Comparison of ENCODE assay signal across 23 cellular contexts in genomic region chr19:8899356-8899755, GRCh38.
DNase-seq lines count a peak whose midpoint lies in the region; ATAC-seq, FAIRE-seq and TF ChIP-seq lines count a peak whose summit lies in the region.
"Had no signal": no experiment of that assay in that cellular context is flagged by ENCODE, and none has a peak within 500 bp of the region (broad histone marks: within the 10 kb centered on the region; RNA-seq: fewer than 3 reads in every experiment).

No MANE protein-coding gene starts in this region.

- H3K9me3 ChIP-seq in HepG2 (ENCODE audit: low read length) (peaks cover 93% of the 10 kb centered on the region), right lobe of liver (no peaks in the 10 kb centered on the region)
- H3K9me3 ChIP-seq: A549; BLaER1 treated with 17β-estradiol and CSF1 and Interleukin-3, amounts not matched to agents 10 nM and 100 nM; Caco-2 had no signal

- intact Hi-C loops in HepG2 (cut with micrococcal nuclease; ENCODE audit: unreplicated experiment) (no loop called here), right lobe of liver (cut with DNase I) (no loop called here)

- H2AFZ ChIP-seq in HepG2 (ENCODE audit: low read length) = no peak overlapping the region

- no peak overlapping the region for H3K27ac Mint-ChIP-seq in activated naive CD4-positive, alpha-beta T cell treated with anti-CD3 and anti-CD28 coated beads, Interleukin-2, amount 50 U/mL, for 72 hours
- H3K27ac Mint-ChIP-seq: B cell; CD4-positive, alpha-beta T cell; CD8-positive, alpha-beta T cell had no signal

- H3K4me3 ChIP-seq in HepG2 (replicated peaks in 1 of 3; ENCODE audit: insufficient read depth in 1 of 3, low read depth in 2 of 3, low read length in 3 of 3) (no peak overlapping the region), right lobe of liver (no peak overlapping the region), bronchial epithelial cell (ENCODE audit: low read depth, low read length) (no peak overlapping the region), H7 (ENCODE audit: insufficient read depth, low read depth, low read length) (no peak overlapping the region)
- H3K4me3 ChIP-seq: A549; BLaER1 treated with 17β-estradiol and CSF1 and Interleukin-3, amounts not matched to agents 10 nM and 100 nM had no signal

- H3K36me3 Mint-ChIP-seq in activated naive CD4-positive, alpha-beta T cell treated with anti-CD3 and anti-CD28 coated beads, Interleukin-2, amount 50 U/mL, for 72 hours = no peaks in the 10 kb centered on the region
- H3K36me3 Mint-ChIP-seq: CD8-positive, alpha-beta T cell had no signal

- no peaks in the 10 kb centered on the region for H3K9me3 Mint-ChIP-seq in activated naive CD4-positive, alpha-beta T cell treated with anti-CD3 and anti-CD28 coated beads, Interleukin-2, amount 50 U/mL, for 72 hours
- H3K9me3 Mint-ChIP-seq: CD4-positive, alpha-beta T cell; CD8-positive, alpha-beta T cell had no signal

- no peak for ATAC-seq in HepG2
- no peak for ATAC-seq in right lobe of liver
- ATAC-seq in activated naive CD4-positive, alpha-beta T cell treated with anti-CD3 and anti-CD28 coated beads, Interleukin-2, amount 50 U/mL, for 72 hours = no peak
- ATAC-seq: A549; CD8-positive, alpha-beta T cell had no signal

- H3K79me2 ChIP-seq in HepG2 (ENCODE audit: insufficient read depth, low read length) = no peaks in the 10 kb centered on the region

- H3K4me1 ChIP-seq in HepG2 (ENCODE audit: insufficient read depth, low read length) = no peaks in the 10 kb centered on the region
- no peaks in the 10 kb centered on the region for H3K4me1 ChIP-seq in right lobe of liver
- H3K4me1 ChIP-seq: A549, Caco-2 had no signal

- TF ChIP-seq EP300 in HepG2 (IDR thresholded peaks at IDR 0.05; ENCODE audit: low read depth in 2 of 2, low read length in 2 of 2) (no peak), HepG2 (CRISPR knock-in tag; IDR thresholded peaks at IDR 0.05; ENCODE audit: borderline replicate concordance) (no peak)

- WGBS in HepG2 (ENCODE audit: low lambda C conversion rate) = 24% methylated on average over 2 of the region's 2 CpGs
- WGBS in right lobe of liver (ENCODE audit: insufficient coverage, low coverage, low lambda C conversion rate, missing lambda C conversion rate) = 58% methylated on average over 2 of the region's 2 CpGs

- TF ChIP-seq POLR2A in HepG2 (IDR thresholded peaks at IDR 0.05; ENCODE audit: insufficient read depth in 1 of 2, low read depth in 2 of 2, low read length in 2 of 2) = no peak
- no peak for TF ChIP-seq POLR2A in right lobe of liver (IDR thresholded peaks at IDR 0.05)

- no peak for TF ChIP-seq CTCF in HepG2 (CRISPR knock-in tag; IDR thresholded peaks at IDR 0.05)
- TF ChIP-seq CTCF in right lobe of liver (IDR thresholded peaks at IDR 0.05) = no peak
- TF ChIP-seq CTCF in bronchial epithelial cell (IDR thresholded peaks at IDR 0.05; ENCODE audit: insufficient read depth, low read length, severe bottlenecking) = no peak

- H3K9ac ChIP-seq in HepG2 (ENCODE audit: insufficient read depth, low read depth, low read length) = no peak overlapping the region
- H3K9ac ChIP-seq: BLaER1 treated with 17β-estradiol and CSF1 and Interleukin-3, amounts not matched to agents 10 nM and 100 nM had no signal

- H3K27me3 ChIP-seq in HepG2 (ENCODE audit: control insufficient read depth in 1 of 2, insufficient read depth in 2 of 2, low read length in 2 of 2) (no peaks in the 10 kb centered on the region), right lobe of liver (no peaks in the 10 kb centered on the region), bronchial epithelial cell (ENCODE audit: control insufficient read depth, insufficient read depth, low read length) (no peaks in the 10 kb centered on the region), H7 (ENCODE audit: control insufficient read depth, insufficient read depth, low read length) (no peaks in the 10 kb centered on the region)
- H3K27me3 ChIP-seq: BLaER1 treated with 17β-estradiol and CSF1 and Interleukin-3, amounts not matched to agents 10 nM and 100 nM had no signal

- no peaks in the 10 kb centered on the region for H4K20me1 ChIP-seq in HepG2 (ENCODE audit: insufficient read depth, low read length)
- H4K20me1 ChIP-seq: BLaER1 treated with 17β-estradiol and CSF1 and Interleukin-3, amounts not matched to agents 10 nM and 100 nM had no signal

- POLR2A ChIA-PET in HepG2 (lab: Yijun Ruan, JAX) = no interaction called here

- H3K27ac ChIP-seq in HepG2 (ENCODE audit: extremely low read length, insufficient read depth, low read length) (no peak overlapping the region), right lobe of liver (no peak overlapping the region)
- H3K27ac ChIP-seq: 22Rv1; A549; BLaER1 treated with 17β-estradiol and CSF1 and Interleukin-3, amounts not matched to agents 10 nM and 100 nM; C4-2B had no signal

- in situ Hi-C loops in HepG2 (cut with HindIII; ENCODE audit: extremely low pct_ligation_motif_present, low pct_unique_long_range_greater_than_20kb) = no loop called here

- FAIRE-seq in HepG2 (lab: Jason Lieb, UNC) = no peak
- peak; percentile 94 for FAIRE-seq in HTR-8/SVneo (lab: Jason Lieb, UNC)
- FAIRE-seq in bronchial epithelial cell (lab: Jason Lieb, UNC) = peak; percentile 83
- FAIRE-seq: A549, D721Med, G401.6, GM12891, GM19239 had no signal

- no peak for TF ChIP-seq RAD21 in HepG2 (CRISPR knock-in tag; IDR thresholded peaks at IDR 0.05)

- no peak overlapping the region for H3K4me2 ChIP-seq in HepG2 (ENCODE audit: low read depth, low read length)
- H3K4me2 ChIP-seq: A549; BLaER1 treated with 17β-estradiol and CSF1 and Interleukin-3, amounts not matched to agents 10 nM and 100 nM had no signal

- CTCF ChIA-PET in HepG2 (lab: Yijun Ruan, JAX; ENCODE audit: low intra/inter-chr PET ratio, low total read pairs) = no interaction called here

- no TSS peak for BruUV-seq in HepG2 (replicated peaks; lab: Mats Ljungman, UMichigan)

- DNase-seq in HepG2 (ENCODE audit: low spot score) (no peak), right lobe of liver (no peak), HTR-8/SVneo (ENCODE audit: insufficient read length, low spot score) (no peak), bronchial epithelial cell (ENCODE audit: low read depth) (no peak), H7 (no peak), iPS-NIHi11 (ENCODE audit: low spot score) (no peak)
- no peak for DNase-seq in activated naive CD4-positive, alpha-beta T cell treated with anti-CD3 and anti-CD28 coated beads, Interleukin-2, amount 50 U/mL, for 72 hours (ENCODE audit: low spot score in 2 of 2)
- DNase-seq: AML-193; Caco-2; Calu3; CD4-positive, alpha-beta T cell; CD8-positive, alpha-beta T cell; DMS79 treated with DMSO at 0.1 percent for 48 hours; GF-D8 had no signal

- no peaks in the 10 kb centered on the region for H3K36me3 ChIP-seq in HepG2 (replicated peaks in 1 of 2; ENCODE audit: control insufficient read depth in 1 of 2, insufficient read depth in 2 of 2, low read length in 2 of 2)
- H3K36me3 ChIP-seq in right lobe of liver = no peaks in the 10 kb centered on the region
- no peaks in the 10 kb centered on the region for H3K36me3 ChIP-seq in bronchial epithelial cell (ENCODE audit: control insufficient read depth, insufficient read depth, low read length)
- no peaks in the 10 kb centered on the region for H3K36me3 ChIP-seq in H7 (replicated peaks; ENCODE audit: control insufficient read depth, insufficient read depth, low read length)
- H3K36me3 ChIP-seq: BLaER1 treated with 17β-estradiol and CSF1 and Interleukin-3, amounts not matched to agents 10 nM and 100 nM had no signal

TF ChIP-seq in HepG2, 621 proteins besides CTCF, POLR2A, EP300 and RAD21:
- 0 out of 2 replicates have a peak, but pooled peaks have one; percentile 14 for TF ChIP-seq FOXP1 (IDR thresholded peaks at IDR 0.05)
- no peak for TF ChIP-seq FOXP1 (CRISPR knock-in tag; IDR thresholded peaks at IDR 0.05)
- TF ChIP-seq ZNF337 (CRISPR knock-in tag; IDR thresholded peaks at IDR 0.05; ENCODE audit: borderline replicate concordance, low read depth) = no peak
- no peak for TF ChIP-seq ZNF773 (CRISPR knock-in tag; IDR thresholded peaks at IDR 0.05; ENCODE audit: borderline replicate concordance)
- TF ChIP-seq ATF7 (IDR thresholded peaks at IDR 0.05) = peak; percentile 73
- TF ChIP-seq ATF7 (CRISPR knock-in tag; IDR thresholded peaks at IDR 0.05) = no peak
- peak; percentile 97 for TF ChIP-seq CREB1 (IDR thresholded peaks at IDR 0.05)
- TF ChIP-seq CREB1 (CRISPR knock-in tag; IDR thresholded peaks at IDR 0.05) = no peak
- no peak for TF ChIP-seq RBAK (CRISPR knock-in tag; IDR thresholded peaks at IDR 0.05)
